17 cellular contexts compared by ENCODE assay signal in the genomic region with DNA sequence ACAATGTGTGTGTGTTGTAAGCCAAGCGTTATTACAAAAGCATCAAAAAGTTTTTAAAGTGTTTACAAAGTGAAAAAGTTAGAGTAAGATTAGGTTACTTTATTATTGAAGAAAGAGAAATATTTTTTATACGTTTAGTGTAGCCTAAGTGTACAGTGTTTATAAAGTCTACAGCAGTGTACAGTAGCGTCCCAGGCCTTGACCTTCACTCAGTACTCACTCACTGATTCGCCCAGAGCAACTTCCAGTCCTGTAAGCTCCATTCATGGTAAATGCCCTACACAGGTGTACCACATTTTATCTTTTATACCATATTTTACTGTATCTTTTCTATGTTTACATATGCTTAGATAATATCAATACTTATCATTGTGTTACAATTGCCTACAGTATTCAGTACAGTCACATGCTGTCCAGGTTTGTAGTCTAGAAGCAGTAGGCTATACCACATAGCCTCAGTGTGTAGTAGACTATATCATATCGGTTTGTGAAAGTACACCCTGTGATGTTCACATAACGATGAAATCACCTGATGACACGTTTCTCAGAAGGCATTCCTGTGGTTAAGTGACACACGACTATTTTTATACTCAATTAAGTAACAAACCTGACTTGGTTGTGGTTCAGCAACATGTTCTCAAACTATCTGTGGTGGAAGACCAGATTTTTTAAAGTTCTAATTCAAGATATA.
"Had no signal": no experiment of that assay in that cellular context is flagged by ENCODE, and none has a peak within 500 bp of the region (broad histone marks: within the 10 kb centered on the region; RNA-seq: fewer than 3 reads in every experiment).

No MANE protein-coding gene starts in this region.

- H3K4me3 ChIP-seq: coronary artery, neural progenitor cell, pancreas, spleen, tibial artery, upper lobe of left lung had no signal

- FAIRE-seq: pancreas had no signal

- H3K27me3 ChIP-seq: neural progenitor cell, pancreas, spleen, tibial artery, upper lobe of left lung had no signal

- DNase-seq: central memory CD4-positive, alpha-beta T cell; effector CD4-positive, alpha-beta T cell; foreskin melanocyte; head of caudate nucleus; hypothalamus; islet precursor cell; mammary epithelial cell; nucleus accumbens; pancreas; spleen; stimulated activated CD4-positive, alpha-beta T cell treated with anti-CD3 and anti-CD28 coated beads, Interleukin-15, amount 100 ng/mL, for 24 hours; stimulated activated CD4-positive, alpha-beta T cell treated with anti-CD3 and anti-CD28 coated beads, Interleukin-1b, Interleukin-23, amount 100 ng/mL, for 48 hours; stimulated activated CD4-positive, alpha-beta T cell treated with anti-CD3 and anti-CD28 coated beads, Interleukin-4, amount 100 ng/mL, for 24 hours; tibial artery; upper lobe of left lung had no signal

- H3K36me3 ChIP-seq: neural progenitor cell, pancreas, spleen, tibial artery, upper lobe of left lung had no signal
